ENCODE assay signal across 20 cellular contexts in genomic region chr7:2363283-2363682, GRCh38.
"Had no signal": no experiment of that assay in that cellular context is flagged by ENCODE, and none has a peak within 500 bp of the region (broad histone marks: within the 10 kb centered on the region; RNA-seq: fewer than 3 reads in every experiment).

No MANE protein-coding gene starts in this region.

- H3K27ac ChIP-seq: KMS-11 had no signal

- H3K9me3 Mint-ChIP-seq: IgD-negative memory B cell had no signal

- DNase-seq: Kasumi-1, MM.1S, NCI-H1092 treated with DMSO at 0.1 percent for 48 hours, NCI-H1436, NCI-H187, NCI-H2029, NCI-H2081 treated with DMSO at 0.1 percent for 48 hours, NCI-H2171, NCI-H226, NCI-H446, NCI-H510A, NCI-H524 treated with DMSO at 0.1 percent for 48 hours, NCI-H69, NCI-H774, RPMI8226, SHP77, SK-N-SH had no signal

- ATAC-seq: K562 had no signal

- H3K9me2 ChIP-seq: SK-N-SH had no signal

- H3K4me3 ChIP-seq: K562 had no signal

- H3K36me3 Mint-ChIP-seq: IgD-negative memory B cell had no signal

- H3K9me3 ChIP-seq: SK-N-SH had no signal

- H3K4me2 ChIP-seq: KMS-11, SK-N-SH had no signal

- H3K9ac ChIP-seq: KMS-11, SK-N-SH had no signal

- H3K27me3 Mint-ChIP-seq: IgD-negative memory B cell had no signal

- H3K4me3 Mint-ChIP-seq: IgD-negative memory B cell had no signal
